Comparison of ENCODE assay signal across 1 cellular context in the genomic region with DNA sequence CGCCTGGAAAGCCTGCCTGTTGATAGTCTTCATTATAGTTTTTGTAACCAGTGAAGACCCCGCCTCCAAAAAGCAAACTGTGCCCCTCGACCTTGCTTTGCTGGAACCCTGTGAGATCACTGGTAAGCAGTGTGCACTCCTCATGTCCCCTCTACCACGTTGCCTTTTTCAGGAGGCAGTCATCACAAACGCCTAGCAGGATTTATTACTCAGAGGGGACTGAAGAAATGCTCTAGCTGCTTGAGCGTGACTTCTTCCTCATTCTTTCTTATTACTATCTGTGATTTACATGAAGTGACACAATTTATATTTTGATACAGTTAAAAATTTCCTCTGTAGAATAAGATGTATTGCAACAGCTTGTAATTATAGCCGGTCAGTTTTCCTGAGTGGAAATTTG.
TF ChIP-seq lines count a peak whose summit lies in the region.

No MANE protein-coding gene starts in this region.

TF ChIP-seq in GM23338, 12 proteins besides CTCF, POLR2A, EP300 and RAD21 (continued from another document):
- TF ChIP-seq, protein P1, sequence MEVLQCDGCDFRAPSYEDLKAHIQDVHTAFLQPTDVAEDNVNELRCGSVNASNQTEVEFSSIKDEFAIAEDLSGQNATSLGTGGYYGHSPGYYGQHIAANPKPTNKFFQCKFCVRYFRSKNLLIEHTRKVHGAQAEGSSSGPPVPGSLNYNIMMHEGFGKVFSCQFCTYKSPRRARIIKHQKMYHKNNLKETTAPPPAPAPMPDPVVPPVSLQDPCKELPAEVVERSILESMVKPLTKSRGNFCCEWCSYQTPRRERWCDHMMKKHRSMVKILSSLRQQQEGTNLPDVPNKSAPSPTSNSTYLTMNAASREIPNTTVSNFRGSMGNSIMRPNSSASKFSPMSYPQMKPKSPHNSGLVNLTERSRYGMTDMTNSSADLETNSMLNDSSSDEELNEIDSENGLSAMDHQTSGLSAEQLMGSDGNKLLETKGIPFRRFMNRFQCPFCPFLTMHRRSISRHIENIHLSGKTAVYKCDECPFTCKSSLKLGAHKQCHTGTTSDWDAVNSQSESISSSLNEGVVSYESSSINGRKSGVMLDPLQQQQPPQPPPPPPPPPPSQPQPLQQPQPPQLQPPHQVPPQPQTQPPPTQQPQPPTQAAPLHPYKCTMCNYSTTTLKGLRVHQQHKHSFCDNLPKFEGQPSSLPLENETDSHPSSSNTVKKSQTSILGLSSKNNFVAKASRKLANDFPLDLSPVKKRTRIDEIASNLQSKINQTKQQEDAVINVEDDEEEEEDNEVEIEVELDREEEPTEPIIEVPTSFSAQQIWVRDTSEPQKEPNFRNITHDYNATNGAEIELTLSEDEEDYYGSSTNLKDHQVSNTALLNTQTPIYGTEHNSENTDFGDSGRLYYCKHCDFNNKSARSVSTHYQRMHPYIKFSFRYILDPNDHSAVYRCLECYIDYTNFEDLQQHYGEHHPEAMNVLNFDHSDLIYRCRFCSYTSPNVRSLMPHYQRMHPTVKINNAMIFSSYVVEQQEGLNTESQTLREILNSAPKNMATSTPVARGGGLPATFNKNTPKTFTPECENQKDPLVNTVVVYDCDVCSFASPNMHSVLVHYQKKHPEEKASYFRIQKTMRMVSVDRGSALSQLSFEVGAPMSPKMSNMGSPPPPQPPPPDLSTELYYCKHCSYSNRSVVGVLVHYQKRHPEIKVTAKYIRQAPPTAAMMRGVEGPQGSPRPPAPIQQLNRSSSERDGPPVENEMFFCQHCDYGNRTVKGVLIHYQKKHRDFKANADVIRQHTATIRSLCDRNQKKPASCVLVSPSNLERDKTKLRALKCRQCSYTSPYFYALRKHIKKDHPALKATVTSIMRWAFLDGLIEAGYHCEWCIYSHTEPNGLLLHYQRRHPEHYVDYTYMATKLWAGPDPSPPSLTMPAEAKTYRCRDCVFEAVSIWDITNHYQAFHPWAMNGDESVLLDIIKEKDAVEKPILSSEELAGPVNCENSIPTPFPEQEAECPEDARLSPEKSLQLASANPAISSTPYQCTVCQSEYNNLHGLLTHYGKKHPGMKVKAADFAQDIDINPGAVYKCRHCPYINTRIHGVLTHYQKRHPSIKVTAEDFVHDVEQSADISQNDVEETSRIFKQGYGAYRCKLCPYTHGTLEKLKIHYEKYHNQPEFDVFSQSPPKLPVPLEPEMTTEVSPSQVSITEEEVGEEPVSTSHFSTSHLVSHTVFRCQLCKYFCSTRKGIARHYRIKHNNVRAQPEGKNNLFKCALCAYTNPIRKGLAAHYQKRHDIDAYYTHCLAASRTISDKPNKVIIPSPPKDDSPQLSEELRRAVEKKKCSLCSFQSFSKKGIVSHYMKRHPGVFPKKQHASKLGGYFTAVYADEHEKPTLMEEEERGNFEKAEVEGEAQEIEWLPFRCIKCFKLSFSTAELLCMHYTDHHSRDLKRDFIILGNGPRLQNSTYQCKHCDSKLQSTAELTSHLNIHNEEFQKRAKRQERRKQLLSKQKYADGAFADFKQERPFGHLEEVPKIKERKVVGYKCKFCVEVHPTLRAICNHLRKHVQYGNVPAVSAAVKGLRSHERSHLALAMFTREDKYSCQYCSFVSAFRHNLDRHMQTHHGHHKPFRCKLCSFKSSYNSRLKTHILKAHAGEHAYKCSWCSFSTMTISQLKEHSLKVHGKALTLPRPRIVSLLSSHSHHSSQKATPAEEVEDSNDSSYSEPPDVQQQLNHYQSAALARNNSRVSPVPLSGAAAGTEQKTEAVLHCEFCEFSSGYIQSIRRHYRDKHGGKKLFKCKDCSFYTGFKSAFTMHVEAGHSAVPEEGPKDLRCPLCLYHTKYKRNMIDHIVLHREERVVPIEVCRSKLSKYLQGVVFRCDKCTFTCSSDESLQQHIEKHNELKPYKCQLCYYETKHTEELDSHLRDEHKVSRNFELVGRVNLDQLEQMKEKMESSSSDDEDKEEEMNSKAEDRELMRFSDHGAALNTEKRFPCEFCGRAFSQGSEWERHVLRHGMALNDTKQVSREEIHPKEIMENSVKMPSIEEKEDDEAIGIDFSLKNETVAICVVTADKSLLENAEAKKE (CRISPR knock-in tag; IDR thresholded peaks at IDR 0.05): no peak
- TF ChIP-seq POLR2AphosphoS5 (IDR thresholded peaks at IDR 0.05; ENCODE audit: low read depth): no peak
